8 cellular contexts compared by ENCODE assay signal in genomic region chr11:107018274-107018901, GRCh38. TPM values are rescaled to one million over a fixed set of nuclear protein-coding genes. Genes with fewer than 3 reads are reported as not detected.
DNase-seq lines count a peak whose midpoint lies in the region; ATAC-seq and TF ChIP-seq lines count a peak whose summit lies in the region.

Gene GUCY1A2 (minus strand): TSS chr11:107018476. CDS start chr11:107018055, 421 bp downstream.

- H3K27me3 ChIP-seq in right atrium auricular region, result no peaks in the 10 kb centered on the region
- peaks cover 15 to 64% (median 36%) of the 10 kb centered on the region in 3 donors for H3K27me3 ChIP-seq in gastrocnemius medialis

- DNase-seq in D341Med (ENCODE audit: low spot score) (peak; percentile 77), right atrium auricular region (ENCODE audit: low spot score) (no peak), gastrocnemius medialis (peak in 1 of 2 donors; percentile 8), HT-29 (ENCODE audit: low spot score) (no peak), NOMO-1 treated with DMSO at 0.1 percent for 48 hours (lab: John Stamatoyannopoulos, UW; ENCODE audit: unreplicated experiment) (no peak)
- peak; percentile 24 for DNase-seq in activated naive CD8-positive, alpha-beta T cell treated with anti-CD3 and anti-CD28 coated beads, Interleukin-2, amount 10 ng/mL, durations not matched to agents 7 days and 5 days

- H3K9me3 Mint-ChIP-seq in activated naive CD8-positive, alpha-beta T cell treated with anti-CD3 and anti-CD28 coated beads, Interleukin-2, amount 10 ng/mL, durations not matched to agents 7 days and 5 days, result no peaks in the 10 kb centered on the region

- POLR2A ChIA-PET in activated naive CD8-positive, alpha-beta T cell treated with anti-CD3 and anti-CD28 coated beads, Interleukin-2, amount 10 ng/mL, durations not matched to agents 7 days and 5 days (lab: Charles Lee), result no interaction called here

- no peaks in the 10 kb centered on the region for H3K9me3 ChIP-seq in right atrium auricular region
- no peaks in the 10 kb centered on the region for H3K9me3 ChIP-seq in gastrocnemius medialis

- peak within 1 kb of the TSS; percentile 37 to 54 for H3K4me3 ChIP-seq in right atrium auricular region
- peak within 1 kb of the TSS; percentile 47 to 53 (median 49) for H3K4me3 ChIP-seq in gastrocnemius medialis

- in situ Hi-C loops in gastrocnemius medialis (cut with MboI; ENCODE audit: low sequenced_read_pairs in 4 of 4), result no loop called here

- H3K27ac ChIP-seq in right atrium auricular region (peak within 1 kb of the TSS; percentile 31 to 45), gastrocnemius medialis (peak within 1 kb of the TSS in 3 of 4 donors; percentile 1 to 51 (median 33))

- TF ChIP-seq CTCF in right atrium auricular region (IDR thresholded peaks at IDR 0.05), result no peak
- TF ChIP-seq CTCF in gastrocnemius medialis (IDR thresholded peaks at IDR 0.05 in 4 of 5, conservative IDR thresholded peaks at IDR 0.05 in 1 of 5), result no peak

- H3K4me3 Mint-ChIP-seq in activated naive CD8-positive, alpha-beta T cell treated with anti-CD3 and anti-CD28 coated beads, Interleukin-2, amount 10 ng/mL, durations not matched to agents 7 days and 5 days, result peak within 1 kb of the TSS; percentile 61

- peaks cover 36% of the 10 kb centered on the region for H3K27me3 Mint-ChIP-seq in activated naive CD8-positive, alpha-beta T cell treated with anti-CD3 and anti-CD28 coated beads, Interleukin-2, amount 10 ng/mL, durations not matched to agents 7 days and 5 days

- H3K4me1 ChIP-seq in right atrium auricular region (peaks cover 0 to 16% of the 10 kb centered on the region in 2 donors), gastrocnemius medialis (peaks cover 4 to 8% of the 10 kb centered on the region in 2 donors)

- ATAC-seq in GM19452 (IDR thresholded peaks at IDR 0.05; ENCODE audit: unreplicated experiment), result peak; percentile 26
- peak; percentile 24 for ATAC-seq in HG03565 (IDR thresholded peaks at IDR 0.05; ENCODE audit: unreplicated experiment)
- ATAC-seq in activated naive CD8-positive, alpha-beta T cell treated with anti-CD3 and anti-CD28 coated beads, Interleukin-2, amount 10 ng/mL, durations not matched to agents 7 days and 5 days (ENCODE audit: low read depth), result peak; percentile 36
- ATAC-seq in gastrocnemius medialis, result peak; percentile 16 to 40

- peaks cover 3% of the 10 kb centered on the region for H3K4me1 Mint-ChIP-seq in activated naive CD8-positive, alpha-beta T cell treated with anti-CD3 and anti-CD28 coated beads, Interleukin-2, amount 10 ng/mL, durations not matched to agents 7 days and 5 days

- H3K36me3 ChIP-seq in right atrium auricular region (no peaks in the 10 kb centered on the region), gastrocnemius medialis (no peaks in the 10 kb centered on the region)

- H3K36me3 Mint-ChIP-seq in activated naive CD8-positive, alpha-beta T cell treated with anti-CD3 and anti-CD28 coated beads, Interleukin-2, amount 10 ng/mL, durations not matched to agents 7 days and 5 days, result no peaks in the 10 kb centered on the region

- intact Hi-C loops in gastrocnemius medialis (cut with DNase I; ENCODE audit: low total_unique reads), result no loop called here

- no peak for TF ChIP-seq POLR2A in gastrocnemius medialis (IDR thresholded peaks at IDR 0.05)

- no peak within 1 kb of the TSS for H3K27ac Mint-ChIP-seq in activated naive CD8-positive, alpha-beta T cell treated with anti-CD3 and anti-CD28 coated beads, Interleukin-2, amount 10 ng/mL, durations not matched to agents 7 days and 5 days

RNA-seq across cellular contexts. Expression of gene GUCY1A2, which starts in this region (rescaled TPM):
- total RNA-seq in activated naive CD8-positive, alpha-beta T cell treated with anti-CD3 and anti-CD28 coated beads, Interleukin-2, amount 10 ng/mL, durations not matched to agents 7 days and 5 days, result not detected
- total RNA-seq in right atrium auricular region (1 to 10 TPM; 1.7 to 7.2 TPM), gastrocnemius medialis (1 to 10 TPM; 2.9 to 8.6 (median 6.4) TPM)
- total RNA-seq in HT-29 (2014; rRNA removed; shearing (Covaris generic)), result not detected in 2 replicates

Comparison
In these comparisons a context has a peak if more than half of its experiments do, and no peak if none do; other contexts are left out.
1. Peak in DNase-seq and ATAC-seq in activated naive CD8-positive, alpha-beta T cell treated with anti-CD3 and anti-CD28 coated beads, Interleukin-2, amount 10 ng/mL, durations not matched to agents 7 days and 5 days; RNA of the gene not detected or under 1 TPM.